ENCODE assay signal across 14 cellular contexts in genomic region chr19:5537870-5538269, GRCh38. TPM values are rescaled to one million over a fixed set of nuclear protein-coding genes. Genes with fewer than 3 reads are reported as not detected.
"Had no signal": no experiment of that assay in that cellular context is flagged by ENCODE, and none has a peak within 500 bp of the region (broad histone marks: within the 10 kb centered on the region; RNA-seq: fewer than 3 reads in every experiment).

No MANE protein-coding gene starts in this region.

- H3K4me3 ChIP-seq: upper lobe of left lung had no signal

- H3K27ac Mint-ChIP-seq: activated CD8-positive, alpha-beta memory T cell treated with anti-CD3 and anti-CD28 coated beads, Interleukin-2, amount 10 ng/mL, durations not matched to agents 7 days and 5 days; activated naive CD4-positive, alpha-beta T cell treated with anti-CD3 and anti-CD28 coated beads, Interleukin-2, amount 50 U/mL, for 24 hours; activated T-cell treated with anti-CD3 and anti-CD28 coated beads, Interleukin-2, amount 50 U/mL, for 24 hours; endodermal cell; mesothelial cell of epicardium; progenitor cell of endocrine pancreas had no signal

- H3K27me3 ChIP-seq: brain microvascular endothelial cell had no signal

- H3K27ac ChIP-seq: brain microvascular endothelial cell, upper lobe of left lung had no signal

- H3K36me3 ChIP-seq: brain microvascular endothelial cell, upper lobe of left lung had no signal

- H3K4me3 Mint-ChIP-seq: activated CD8-positive, alpha-beta memory T cell treated with anti-CD3 and anti-CD28 coated beads, Interleukin-2, amount 10 ng/mL, durations not matched to agents 7 days and 5 days; activated naive CD4-positive, alpha-beta T cell treated with anti-CD3 and anti-CD28 coated beads, Interleukin-2, amount 50 U/mL, for 24 hours; activated T-cell treated with anti-CD3 and anti-CD28 coated beads, Interleukin-2, amount 50 U/mL, for 24 hours; endodermal cell; mesothelial cell of epicardium had no signal

- H3K4me1 Mint-ChIP-seq: activated CD8-positive, alpha-beta memory T cell treated with anti-CD3 and anti-CD28 coated beads, Interleukin-2, amount 10 ng/mL, durations not matched to agents 7 days and 5 days; activated naive CD4-positive, alpha-beta T cell treated with anti-CD3 and anti-CD28 coated beads, Interleukin-2, amount 50 U/mL, for 24 hours had no signal

- DNase-seq: activated CD4-positive, alpha-beta T cell treated with anti-CD3 and anti-CD28 coated beads for 1 hour; activated CD4-positive, alpha-beta T cell treated with anti-CD3 and anti-CD28 coated beads, Interleukin-2, amount 50 U/mL, for 48 hours; activated CD8-positive, alpha-beta memory T cell treated with anti-CD3 and anti-CD28 coated beads, Interleukin-2, amount 10 ng/mL, durations not matched to agents 7 days and 5 days; activated effector memory CD4-positive, alpha-beta T cell treated with Interleukin-2 at 50 U/mL for 16 hours; activated T-cell treated with anti-CD3 and anti-CD28 coated beads, Interleukin-2, amount 50 U/mL, for 24 hours; brain microvascular endothelial cell; endodermal cell; glutamatergic neuron; stimulated activated naive CD4-positive, alpha-beta T cell treated with Interleukin-2 at 50 U/mL for 16 hours; upper lobe of left lung had no signal

RNA-seq across cellular contexts. Expression of gene TINCR, which starts 29.9 kb away (rescaled TPM):
- total RNA-seq: dermis microvascular lymphatic vessel endothelial cell had no signal
